In the genomic region with DNA sequence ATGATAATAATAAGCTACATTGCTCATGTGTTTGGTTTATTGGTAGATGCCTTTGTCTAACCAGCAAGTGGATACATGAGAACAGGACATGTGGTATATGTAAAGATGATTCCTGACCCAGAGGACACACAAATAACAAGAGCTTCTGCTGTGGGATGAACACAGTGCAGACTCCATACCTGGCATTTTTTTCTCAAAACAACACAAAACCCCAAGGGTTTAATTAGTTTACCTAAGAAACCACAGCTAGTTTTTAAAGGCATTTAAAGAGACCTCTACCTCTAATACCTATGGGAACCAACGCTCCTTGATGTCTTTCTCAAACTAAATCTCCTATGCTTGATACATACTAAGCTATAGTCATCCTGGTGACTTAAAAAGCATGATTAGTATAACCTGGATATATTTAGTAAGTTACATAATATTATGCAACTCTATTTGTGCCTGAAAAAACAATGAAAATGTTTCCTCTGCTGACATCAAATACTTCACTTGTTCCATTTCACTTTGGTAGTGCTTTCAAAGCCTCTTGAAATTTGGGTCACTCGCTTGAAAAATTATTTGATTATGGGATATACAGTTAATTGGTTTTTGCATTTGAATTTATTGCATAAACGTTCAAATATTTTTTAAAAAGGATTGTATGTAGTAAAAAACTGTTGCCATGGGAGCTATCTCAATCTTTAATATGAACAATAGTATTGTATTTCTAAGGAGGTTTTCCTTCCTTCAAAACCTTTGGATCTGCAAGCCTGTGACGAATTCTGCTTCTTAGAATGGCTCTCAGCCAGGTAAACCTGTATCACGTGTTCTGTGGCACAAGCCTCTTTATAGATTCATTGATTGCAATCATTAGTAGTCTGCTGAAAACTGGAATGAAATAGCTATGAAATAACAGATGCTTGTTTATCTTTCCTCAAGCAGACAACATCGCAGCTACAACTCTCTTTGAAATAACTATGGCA, we compare ENCODE assay signal across 18 cellular contexts.
"Had no signal": no experiment of that assay in that cellular context is flagged by ENCODE, and none has a peak within 500 bp of the region (broad histone marks: within the 10 kb centered on the region; RNA-seq: fewer than 3 reads in every experiment).

No MANE protein-coding gene starts in this region.

- H3K4me3 ChIP-seq: body of pancreas, coronary artery, lung, mucosa of descending colon, skin epidermis, suprapubic skin, upper lobe of left lung had no signal

- DNase-seq: activated CD4-positive, alpha-beta memory T cell treated with anti-CD3 and anti-CD28 coated beads, Interleukin-2, amount 10 ng/mL, durations not matched to agents 7 days and 5 days; activated CD4-positive, alpha-beta T cell treated with anti-CD3 and anti-CD28 coated beads for 4 hours; activated effector memory CD4-positive, alpha-beta T cell treated with Interleukin-2 at 50 U/mL for 16 hours; activated naive CD4-positive, alpha-beta T cell treated with anti-CD3 and anti-CD28 coated beads, Interleukin-2, amount 50 U/mL, for 16 hours; activated T-cell treated with anti-CD3 and anti-CD28 coated beads, Interleukin-2, amount 50 U/mL, for 4 hours; body of pancreas; effector CD8-positive, alpha-beta T cell; islet precursor cell; mucosa of descending colon; naive thymus-derived CD8-positive, alpha-beta T cell; stimulated activated CD4-positive, alpha-beta T cell treated with anti-CD3 and anti-CD28 coated beads, Interleukin-4, amount 100 ng/mL, for 24 hours; stimulated activated naive CD8-positive, alpha-beta T cell treated with anti-CD3 and anti-CD28 coated beads, Interleukin-15, Interleukin-2, amounts not matched to agents 100 U/mL and 50 U/mL, for 24 hours; T-helper 2 cell; upper lobe of left lung had no signal
